ENCODE assay signal across 8 cellular contexts in the genomic region with DNA sequence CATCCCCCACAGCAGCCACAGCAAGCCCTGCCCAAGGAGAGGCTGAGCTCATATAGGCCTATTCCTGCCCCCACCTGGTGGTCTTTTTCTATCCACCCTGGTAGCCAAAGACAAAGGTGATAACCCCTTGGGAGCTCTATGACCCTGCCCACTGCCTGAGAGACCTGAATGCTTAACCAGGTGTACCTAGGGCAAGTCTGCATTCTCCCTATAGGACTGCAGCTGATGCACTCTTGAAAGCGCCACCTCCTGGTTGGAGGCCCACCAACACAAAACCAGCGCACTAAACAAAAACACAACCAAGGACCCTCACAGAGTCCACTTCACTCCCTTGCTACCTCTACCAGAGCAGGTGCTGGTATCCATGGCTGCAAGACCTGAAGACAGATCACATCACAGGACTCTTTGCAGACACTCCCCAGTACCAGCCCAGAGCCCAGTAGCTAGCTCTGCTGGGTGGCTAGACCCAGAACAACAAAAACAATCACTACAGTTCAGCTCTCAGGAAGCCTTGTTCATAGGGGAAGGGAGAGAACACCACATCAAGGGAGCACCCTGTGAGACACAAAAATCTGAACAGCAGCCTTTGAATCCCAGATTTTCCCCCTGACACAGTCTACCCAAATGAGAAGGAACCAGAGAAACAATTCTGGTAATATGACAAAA.
DNase-seq lines count a peak whose midpoint lies in the region; ATAC-seq, FAIRE-seq and TF ChIP-seq lines count a peak whose summit lies in the region.
"Not testable (repeated sequence)": the region's sequence is repeated elsewhere in the genome, so short reads cannot be mapped to it uniquely, and the experiment has no call there.

No MANE protein-coding gene starts in this region.

- H3K27me3 ChIP-seq in BLaER1 treated with 17β-estradiol and CSF1 and Interleukin-3, amounts not matched to agents 10 nM and 100 nM; H9 (ENCODE audit: insufficient read depth, low read length); H1 (replicated peaks in 1 of 4; ENCODE audit: control insufficient read depth in 3 of 4, extremely low read depth in 1 of 4, insufficient read depth in 3 of 4, low read length in 3 of 4): not testable (repeated sequence)

- H3T11ph ChIP-seq in H9 (ENCODE audit: low read length) = not testable (repeated sequence)

- not testable (repeated sequence) for H3K4me3 ChIP-seq in BLaER1 treated with 17β-estradiol and CSF1 and Interleukin-3, amounts not matched to agents 10 nM and 100 nM; H1 (ENCODE audit: extremely low read depth in 1 of 4, insufficient read depth in 2 of 4, low read depth in 3 of 4, low read length in 4 of 4)

- peak overlapping the region; percentile 56 to 89 (median 63); a peak in 4 of 7 replicates for H3K27ac Mint-ChIP-seq in H9
- H3K27ac Mint-ChIP-seq in T-helper 17 cell = peak overlapping the region; percentile 86
- peak overlapping the region; percentile 5 to 50 for H3K27ac Mint-ChIP-seq in natural killer cell treated with Interleukin-12 subunit alpha and Interleukin-12 subunit beta and Interleukin-15 and Interleukin-18, amount 100 ng/mL, for 72 hours

- not testable (repeated sequence) for H2BK120ac ChIP-seq in H9 (ENCODE audit: low read depth, low read length, poor library complexity, severe bottlenecking); H1 (replicated peaks; ENCODE audit: low read depth, low read length)

- not testable (repeated sequence) for ATAC-seq in T-helper 17 cell; natural killer cell treated with Interleukin-12 subunit alpha and Interleukin-12 subunit beta and Interleukin-15 and Interleukin-18, amount 100 ng/mL, for 72 hours

- not testable (repeated sequence) for H2AK5ac ChIP-seq in H9 (ENCODE audit: insufficient read length, low read length); H1 (ENCODE audit: low read depth, low read length)

- POLR2A ChIA-PET in GM10248 (lab: Yijun Ruan, JAX); H1 (lab: Charles Lee; ENCODE audit: partially characterized antibody): not testable (repeated sequence)

- not testable (repeated sequence) for H3K27me3 Mint-ChIP-seq in H9 (ENCODE audit: low read depth); T-helper 17 cell; natural killer cell treated with Interleukin-12 subunit alpha and Interleukin-12 subunit beta and Interleukin-15 and Interleukin-18, amount 100 ng/mL, for 72 hours

- not testable (repeated sequence) for H2AFZ ChIP-seq in H9 (ENCODE audit: low read length)
- peak overlapping the region; percentile 56 for H2AFZ ChIP-seq in H1 (ENCODE audit: low read length)

- not testable (repeated sequence) for H3K23me2 ChIP-seq in H9 (ENCODE audit: insufficient read length, low read depth, low read length, poor library complexity, severe bottlenecking); H1 (ENCODE audit: low read depth, low read length)

- peak; percentile 83 for FAIRE-seq in H1 (lab: Jason Lieb, UNC)

- H4K20me1 ChIP-seq in BLaER1 treated with 17β-estradiol and CSF1 and Interleukin-3, amounts not matched to agents 10 nM and 100 nM; H9 (ENCODE audit: control insufficient read depth, insufficient read depth, insufficient read length); H1 (replicated peaks in 1 of 2; ENCODE audit: control insufficient read depth in 1 of 2, insufficient read depth in 2 of 2, low read length in 2 of 2): not testable (repeated sequence)

- H4K5ac ChIP-seq in H9 (ENCODE audit: insufficient read length, low read depth, low read length) = not testable (repeated sequence)
- H4K5ac ChIP-seq in H1 (ENCODE audit: insufficient read length, low read depth, low read length) = peak overlapping the region; percentile 57

- H2BK20ac ChIP-seq in H9 (ENCODE audit: low read depth, low read length, poor library complexity, severe bottlenecking) = not testable (repeated sequence)
- peak overlapping the region; percentile 72; the same call in 1 of the 2 replicates for H2BK20ac ChIP-seq in H1 (ENCODE audit: low read length)

- H3K14ac ChIP-seq in H9 (ENCODE audit: insufficient read depth, low read length); H1 (ENCODE audit: insufficient read length): not testable (repeated sequence)

- peaks cover 39 to 42% of the 10 kb centered on the region in 2 experiments for H3K4me1 Mint-ChIP-seq in H9
- peaks cover 38% of the 10 kb centered on the region for H3K4me1 Mint-ChIP-seq in T-helper 17 cell
- H3K4me1 Mint-ChIP-seq in natural killer cell treated with Interleukin-12 subunit alpha and Interleukin-12 subunit beta and Interleukin-15 and Interleukin-18, amount 100 ng/mL, for 72 hours (ENCODE audit: low read depth in 2 of 2) = not testable (repeated sequence)

- peak overlapping the region in 8 of 11 experiments; percentile 1 to 32 (median 18); a peak in 9 of 22 replicates for H3K4me2 ChIP-seq in BLaER1 treated with 17β-estradiol and CSF1 and Interleukin-3, amounts not matched to agents 10 nM and 100 nM
- not testable (repeated sequence) for H3K4me2 ChIP-seq in H9 (ENCODE audit: insufficient read depth, insufficient read length, low read length); H1 (ENCODE audit: insufficient read depth in 1 of 2, low read depth in 2 of 2, low read length in 2 of 2)

- not testable (repeated sequence) for H4K8ac ChIP-seq in H9 (replicated peaks; ENCODE audit: insufficient read length, low read depth, low read length); H1 (ENCODE audit: extremely low read depth, insufficient read depth, low read length)

- CTCF ChIA-PET in GM10248 (lab: Yijun Ruan, JAX) (interaction anchor here (1.1 to 2.3 kb wide), 7 partner anchors 9 to 41 kb away, joined by 3 to 14 read pairs (median 4); no protein-coding TSS in a partner anchor), H1 (lab: Charles Lee; ENCODE audit: partially characterized antibody) (interaction anchor here (0.6 to 4.6 kb wide), 31 partner anchors 9 to 1410 kb away, joined by 3 to 33 read pairs (median 4); no protein-coding TSS in a partner anchor)

- H4K91ac ChIP-seq in H9 (ENCODE audit: insufficient read length, low read depth, low read length); H1 (replicated peaks; ENCODE audit: insufficient read length, low read length): not testable (repeated sequence)

- TF ChIP-seq POLR2A in H1 (IDR thresholded peaks at IDR 0.05; ENCODE audit: control extremely low read depth in 1 of 2, low read depth in 2 of 2, low read length in 2 of 2) = not testable (repeated sequence)

- not testable (repeated sequence) for H3K56ac ChIP-seq in H9 (ENCODE audit: insufficient read length, low read depth, low read length); H1 (replicated peaks; ENCODE audit: insufficient read length, low read depth, low read length)

- not testable (repeated sequence) for H3K79me2 ChIP-seq in H9 (ENCODE audit: insufficient read depth, low read length); H1 (ENCODE audit: control insufficient read depth in 1 of 2, insufficient read depth in 2 of 2, low read length in 2 of 2)

- H2BK5ac ChIP-seq in H9 (ENCODE audit: insufficient read length, low read length); H1 (ENCODE audit: low read depth, low read length): not testable (repeated sequence)

- not testable (repeated sequence) for DNase-seq in GM10248 (ENCODE audit: extremely low spot score); T-helper 17 cell; natural killer cell treated with Interleukin-12 subunit alpha and Interleukin-12 subunit beta and Interleukin-15 and Interleukin-18, amount 100 ng/mL, for 72 hours (ENCODE audit: low spot score)
- DNase-seq in H9 (peak; percentile 78), NCI-H526 (lab: John Stamatoyannopoulos, UW) (peak; percentile 37 to 55), H1 (ENCODE audit: low read depth in 1 of 2, low spot score in 2 of 2) (peak in 1 of 2 experiments; percentile 78)
- DNase-seq in activated T-cell treated with anti-CD3 and anti-CD28 coated beads, Interleukin-2, amount 50 U/mL, for 48 hours = peak; percentile 32 to 40

- WGBS in H9 (ENCODE audit: extremely low coverage, insufficient read length, low lambda C conversion rate) = no CpG with 5 or more reads among the region's 2 CpGs
- 88% methylated on average over 2 of the region's 2 CpGs; no CpG with 5 or more reads in 1 of the 2 experiments for WGBS in H1 (ENCODE audit: extremely low coverage in 1 of 2, insufficient coverage in 1 of 2, insufficient read length in 1 of 2, insufficient replicate concordance in 2 of 2, low coverage in 1 of 2, low lambda C conversion rate in 2 of 2, missing lambda C conversion rate in 1 of 2), 2 experiments

- not testable (repeated sequence) for H3K18ac ChIP-seq in H9 (ENCODE audit: insufficient read length, low read depth, low read length); H1 (ENCODE audit: extremely low read depth, low read length)

- H3K9me3 Mint-ChIP-seq in H9; natural killer cell treated with Interleukin-12 subunit alpha and Interleukin-12 subunit beta and Interleukin-15 and Interleukin-18, amount 100 ng/mL, for 72 hours: not testable (repeated sequence)

- H3K9me3 ChIP-seq in BLaER1 treated with 17β-estradiol and CSF1 and Interleukin-3, amounts not matched to agents 10 nM and 100 nM (replicated peaks in 1 of 11); H9 (ENCODE audit: control insufficient read depth, low read depth, low read length); T-helper 17 cell (ENCODE audit: control insufficient read depth, low read length, poor library complexity, severe bottlenecking); H1 (ENCODE audit: insufficient read depth in 2 of 2, low read depth in 1 of 2, low read length in 1 of 2): not testable (repeated sequence)

- H3K27ac ChIP-seq in BLaER1 treated with 17β-estradiol and CSF1 and Interleukin-3, amounts not matched to agents 10 nM and 100 nM; H9 (ENCODE audit: insufficient read length, low read depth, low read length); H1 (ENCODE audit: low read depth, low read length): not testable (repeated sequence)

- TF ChIP-seq EP300 in H1 (IDR thresholded peaks at IDR 0.05; ENCODE audit: borderline replicate concordance in 1 of 2, low read depth in 2 of 2, low read length in 2 of 2) = not testable (repeated sequence)

- H3K4me3 Mint-ChIP-seq in H9; natural killer cell treated with Interleukin-12 subunit alpha and Interleukin-12 subunit beta and Interleukin-15 and Interleukin-18, amount 100 ng/mL, for 72 hours: not testable (repeated sequence)
- H3K4me3 Mint-ChIP-seq in T-helper 17 cell = peak overlapping the region; percentile 49

- not testable (repeated sequence) for H3K36me3 ChIP-seq in BLaER1 treated with 17β-estradiol and CSF1 and Interleukin-3, amounts not matched to agents 10 nM and 100 nM; H1 (ENCODE audit: control insufficient read depth in 2 of 4, insufficient read depth in 4 of 4, low read length in 3 of 4)

- H3K4me1 ChIP-seq in BLaER1 treated with 17β-estradiol and CSF1 and Interleukin-3, amounts not matched to agents 10 nM and 100 nM = peaks cover 4 to 18% (median 10%) of the 10 kb centered on the region in 10 experiments; a peak in 15 of 20 replicates
- not testable (repeated sequence) for H3K4me1 ChIP-seq in H9 (ENCODE audit: insufficient read depth, low read length); H1 (replicated peaks in 1 of 4; ENCODE audit: control insufficient read depth in 3 of 4, insufficient read depth in 4 of 4, low read length in 3 of 4)

- H3K36me3 Mint-ChIP-seq in H9 (ENCODE audit: insufficient read depth in 1 of 3, low read depth in 3 of 3); T-helper 17 cell (ENCODE audit: low read depth); natural killer cell treated with Interleukin-12 subunit alpha and Interleukin-12 subunit beta and Interleukin-15 and Interleukin-18, amount 100 ng/mL, for 72 hours: not testable (repeated sequence)

- H3K23ac ChIP-seq in H9 (ENCODE audit: insufficient read length, low read depth, low read length); H1 (ENCODE audit: insufficient read length): not testable (repeated sequence)

- not testable (repeated sequence) for H2BK12ac ChIP-seq in H9 (ENCODE audit: insufficient read length, low read depth, low read length)
- peak overlapping the region; percentile 94 for H2BK12ac ChIP-seq in H1 (ENCODE audit: low read depth, low read length)

- TF ChIP-seq RAD21 in H1 (IDR thresholded peaks at IDR 0.05 in 1 of 2, conservative IDR thresholded peaks at IDR 0.05 in 1 of 2; ENCODE audit: low read depth in 2 of 2, low read length in 2 of 2) = peak in 1 of 2 experiments; percentile 48; a peak in 2 of 4 replicates

- not testable (repeated sequence) for H3K79me1 ChIP-seq in H9 (ENCODE audit: insufficient read depth, low read depth, low read length, poor library complexity, severe bottlenecking); H1 (ENCODE audit: low read depth, low read length)

- H2BK15ac ChIP-seq in H9 (ENCODE audit: low read depth, low read length); H1 (ENCODE audit: low read length): not testable (repeated sequence)

- not testable (repeated sequence) for H3K4ac ChIP-seq in H9 (ENCODE audit: low read depth, low read length); H1 (replicated peaks; ENCODE audit: insufficient read length, low read depth, low read length)

- not testable (repeated sequence) for H3K9ac ChIP-seq in BLaER1 treated with 17β-estradiol and CSF1 and Interleukin-3, amounts not matched to agents 10 nM and 100 nM; H9 (ENCODE audit: extremely low read depth, insufficient read length, low read length); H1 (replicated peaks in 1 of 4; ENCODE audit: extremely low read depth in 1 of 4, low read depth in 3 of 4, low read length in 3 of 4)

- TF ChIP-seq CTCF in GM10248 (IDR thresholded peaks at IDR 0.05; ENCODE audit: control extremely low read depth, extremely low read depth, low read depth, missing control alignments) (peak; percentile 11), H9 (conservative IDR thresholded peaks at IDR 0.05) (peak; percentile 73), H1 (IDR thresholded peaks at IDR 0.05; ENCODE audit: control extremely low read depth in 1 of 3, insufficient read depth in 1 of 3, low read depth in 1 of 3, low read length in 3 of 3) (peak; percentile 44 to 73 (median 52))

Comparison
In these comparisons a context has a peak if more than half of its experiments do, and no peak if none do; other contexts are left out.
1. CTCF ChIP-seq: peak in every context shown above with its lines; median percentile 73 in H9; 52 in H1; 11 in GM10248.
2. H3K27ac Mint-ChIP-seq: peak in every context shown above with its lines; median percentile 86 in T-helper 17 cell; 63 in H9; 28 in natural killer cell treated with Interleukin-12 subunit alpha and Interleukin-12 subunit beta and Interleukin-15 and Interleukin-18, amount 100 ng/mL, for 72 hours.